In genomic region chr2:30708491-30709290, GRCh38 we compare ENCODE assay signal across 9 cellular contexts.
DNase-seq lines count a peak whose midpoint lies in the region; ATAC-seq and TF ChIP-seq lines count a peak whose summit lies in the region.
"Had no signal": no experiment of that assay in that cellular context is flagged by ENCODE, and none has a peak within 500 bp of the region (broad histone marks: within the 10 kb centered on the region; RNA-seq: fewer than 3 reads in every experiment).

No MANE protein-coding gene starts in this region.

- H3K79me2 ChIP-seq in PC-9 (ENCODE audit: low read depth) = no peaks in the 10 kb centered on the region

- H3K9me2 ChIP-seq in PC-9 (ENCODE audit: insufficient read depth) = no peaks in the 10 kb centered on the region

- TF ChIP-seq CTCF in PC-9 (conservative IDR thresholded peaks at IDR 0.05) = peak; percentile 55
- TF ChIP-seq CTCF in esophagus muscularis mucosa (IDR thresholded peaks at IDR 0.05) = peak in 2 of 3 experiments; percentile 28 to 52
- TF ChIP-seq CTCF in retinal pigment epithelial cell (conservative IDR thresholded peaks at IDR 0.05; ENCODE audit: low read depth, low read length) = peak; percentile 44

- DNase-seq in DMS53 (lab: John Stamatoyannopoulos, UW) (peak; percentile 40), DMS53 treated with DMSO at 0.1 percent for 48 hours (lab: John Stamatoyannopoulos, UW; ENCODE audit: unreplicated experiment) (no peak), PC-9 (no peak), esophagus muscularis mucosa (ENCODE audit: extremely low spot score) (peak; percentile 91), retinal pigment epithelial cell (ENCODE audit: low read depth) (no peak), T1000 (lab: John Stamatoyannopoulos, UW) (no peak)
- DNase-seq in stimulated activated naive CD8-positive, alpha-beta T cell treated with anti-CD3 and anti-CD28 coated beads, Interleukin-15, Interleukin-2, amounts not matched to agents 100 U/mL and 50 U/mL, for 24 hours = no peak
- DNase-seq: mesendoderm had no signal

- TF ChIP-seq POLR2A in esophagus muscularis mucosa (IDR thresholded peaks at IDR 0.05; ENCODE audit: low read depth) = no peak

- WGBS in esophagus muscularis mucosa = 64% methylated on average over 10 of the region's 10 CpGs

- CTCF ChIA-PET in PC-9 (lab: Charles Lee) = interaction anchor here (3.4 kb wide), 1 partner anchor 544 kb away, joined by 78 read pairs; no protein-coding TSS in a partner anchor

- H3K4me2 ChIP-seq in PC-9 = no peak overlapping the region

- no peaks in the 10 kb centered on the region for H3K4me1 ChIP-seq in PC-9 (replicated peaks; ENCODE audit: insufficient read depth)
- H3K4me1 ChIP-seq in esophagus muscularis mucosa = peaks cover 19 to 54% (median 40%) of the 10 kb centered on the region in 4 donors

- no peak for TF ChIP-seq EP300 in esophagus muscularis mucosa (IDR thresholded peaks at IDR 0.05)

- POLR2A ChIA-PET in PC-9 (lab: Charles Lee; ENCODE audit: unreplicated experiment) = no interaction called here

- ATAC-seq in stimulated activated naive CD8-positive, alpha-beta T cell treated with anti-CD3 and anti-CD28 coated beads, Interleukin-15, Interleukin-2, amounts not matched to agents 100 U/mL and 50 U/mL, for 24 hours = no peak
- no peak for ATAC-seq in GM19328 (IDR thresholded peaks at IDR 0.05; ENCODE audit: unreplicated experiment)

- intact Hi-C loops in PC-9 (cut with micrococcal nuclease; ENCODE audit: unreplicated experiment) (loop anchor here (10.0 kb wide), 1 partner anchor 434 kb away; no protein-coding TSS in a partner anchor), esophagus muscularis mucosa (cut with DNase I) (no loop called here)

- 0 out of 2 replicates have a peak, but pooled peaks cover 4% of the 10 kb centered on the region for H3K9me3 ChIP-seq in PC-9 (ENCODE audit: insufficient read depth, low read depth)
- H3K9me3 ChIP-seq in esophagus muscularis mucosa = no peaks in the 10 kb centered on the region

- H3K36me3 ChIP-seq in PC-9 (ENCODE audit: low read depth) (no peaks in the 10 kb centered on the region), esophagus muscularis mucosa (no peaks in the 10 kb centered on the region)

- H3K27ac ChIP-seq in PC-9 = no peak overlapping the region
- H3K27ac ChIP-seq in esophagus muscularis mucosa (replicated peaks in 1 of 4) = no peak overlapping the region

- H3K4me3 ChIP-seq in PC-9 = no peak overlapping the region
- no peak overlapping the region for H3K4me3 ChIP-seq in esophagus muscularis mucosa
- no peak overlapping the region for H3K4me3 ChIP-seq in retinal pigment epithelial cell (ENCODE audit: low read length)

- H4K20me1 ChIP-seq in PC-9 (ENCODE audit: insufficient read depth) = no peaks in the 10 kb centered on the region

- H2AFZ ChIP-seq in PC-9 = no peak overlapping the region

- no TSS peak for BruUV-seq in PC-9 (replicated peaks; lab: Mats Ljungman, UMichigan)

- H3F3A ChIP-seq in PC-9 (ENCODE audit: insufficient read depth, low read depth) = no peaks in the 10 kb centered on the region

- H3K27me3 ChIP-seq in PC-9 (ENCODE audit: insufficient read depth, low read depth) (no peaks in the 10 kb centered on the region), esophagus muscularis mucosa (no peaks in the 10 kb centered on the region)

Comparison
In these comparisons a context has a peak if more than half of its experiments do, and no peak if none do; other contexts are left out.
1. DNase-seq: peak in DMS53 (single experiment) and esophagus muscularis mucosa (single experiment); none in DMS53 treated with DMSO at 0.1 percent for 48 hours (single experiment), PC-9 (0 of 2), retinal pigment epithelial cell (single experiment), stimulated activated naive CD8-positive, alpha-beta T cell treated with anti-CD3 and anti-CD28 coated beads, Interleukin-15, Interleukin-2, amounts not matched to agents 100 U/mL and 50 U/mL, for 24 hours (single experiment) and T1000 (single experiment).
2. Peak in every context shown above with its lines, with median percentiles within 50 percentile points of each other: CTCF ChIP-seq.